In genomic region chrX:49072712-49073095, GRCh38 we compare ENCODE assay signal across 6 cellular contexts. TPM values are rescaled to one million over a fixed set of nuclear protein-coding genes. Genes with fewer than 3 reads are reported as not detected.
DNase-seq lines count a peak whose midpoint lies in the region; TF ChIP-seq lines count a peak whose summit lies in the region.

No MANE protein-coding gene starts in this region.

- H3K4me1 Mint-ChIP-seq in activated CD4-positive, alpha-beta T cell treated with anti-CD3 and anti-CD28 coated beads, Interleukin-2, amount 10 ng/mL, durations not matched to agents 24 days and 14 days: peaks cover 12% of the 10 kb centered on the region

- H3K27ac ChIP-seq in stomach smooth muscle (ENCODE audit: low read length): no peak overlapping the region

- peak overlapping the region; percentile 78 for H3K27ac Mint-ChIP-seq in activated CD4-positive, alpha-beta T cell treated with anti-CD3 and anti-CD28 coated beads, Interleukin-2, amount 10 ng/mL, durations not matched to agents 24 days and 14 days

- H3K36me3 Mint-ChIP-seq in activated CD4-positive, alpha-beta T cell treated with anti-CD3 and anti-CD28 coated beads, Interleukin-2, amount 10 ng/mL, durations not matched to agents 24 days and 14 days (ENCODE audit: low read depth): peaks cover 27% of the 10 kb centered on the region

- no peak overlapping the region for H3K9ac ChIP-seq in stomach smooth muscle (ENCODE audit: low read length in 2 of 2)

- H3K4me3 Mint-ChIP-seq in activated CD4-positive, alpha-beta T cell treated with anti-CD3 and anti-CD28 coated beads, Interleukin-2, amount 10 ng/mL, durations not matched to agents 24 days and 14 days: peak overlapping the region; percentile 84

- H3K36me3 ChIP-seq in stomach smooth muscle (ENCODE audit: control insufficient read depth in 2 of 2, insufficient read depth in 2 of 2, low read length in 2 of 2): peaks cover 3 to 4% of the 10 kb centered on the region in 2 donors

- no peak for DNase-seq in activated CD4-positive, alpha-beta T cell treated with anti-CD3 and anti-CD28 coated beads, Interleukin-2, amount 10 ng/mL, durations not matched to agents 24 days and 14 days
- no peak for DNase-seq in activated CD4-positive, alpha-beta T cell treated with anti-CD3 and anti-CD28 coated beads, Interleukin-2, amount 50 U/mL, for 4 hours
- DNase-seq in epithelial cell of esophagus (ENCODE audit: low read depth) (no peak), RKO (ENCODE audit: low spot score) (no peak), globus pallidus (ENCODE audit: low spot score) (no peak)

- H3K9me3 Mint-ChIP-seq in activated CD4-positive, alpha-beta T cell treated with anti-CD3 and anti-CD28 coated beads, Interleukin-2, amount 10 ng/mL, durations not matched to agents 24 days and 14 days: no peaks in the 10 kb centered on the region

- H3K9me3 ChIP-seq in stomach smooth muscle (ENCODE audit: control insufficient read depth in 2 of 2, low read length in 2 of 2): no peaks in the 10 kb centered on the region

- intact Hi-C loops in activated CD4-positive, alpha-beta T cell treated with anti-CD3 and anti-CD28 coated beads, Interleukin-2, amount 10 ng/mL, durations not matched to agents 24 days and 14 days (cut with micrococcal nuclease): no loop called here

- no peak for TF ChIP-seq CTCF in epithelial cell of esophagus (IDR thresholded peaks at IDR 0.05; ENCODE audit: insufficient read depth, low read depth, low read length, missing control alignments)

- H3K4me1 ChIP-seq in stomach smooth muscle (ENCODE audit: control insufficient read depth, insufficient read depth, low read length): peaks cover 20% of the 10 kb centered on the region

- H3K4me3 ChIP-seq in epithelial cell of esophagus (ENCODE audit: low read length) (peak overlapping the region; percentile 65), stomach smooth muscle (ENCODE audit: low read length in 2 of 2) (peak overlapping the region; percentile 66 to 78)

- H3K27me3 Mint-ChIP-seq in activated CD4-positive, alpha-beta T cell treated with anti-CD3 and anti-CD28 coated beads, Interleukin-2, amount 10 ng/mL, durations not matched to agents 24 days and 14 days: no peaks in the 10 kb centered on the region

- peaks cover 0 to 8% of the 10 kb centered on the region in 2 donors for H3K27me3 ChIP-seq in stomach smooth muscle (ENCODE audit: control insufficient read depth in 1 of 2, insufficient read depth in 2 of 2, low read length in 2 of 2)

RNA-seq across cellular contexts. Expression of gene PRAF2, which starts 1.1 kb away (rescaled TPM):
- 12.5 and 15.9 TPM in 2 replicates for total RNA-seq in activated CD4-positive, alpha-beta T cell treated with anti-CD3 and anti-CD28 coated beads, Interleukin-2, amount 10 ng/mL, durations not matched to agents 24 days and 14 days

RNA-seq across cellular contexts. Expression of gene WDR45, which starts 7.0 kb away (rescaled TPM):
- 38.7 and 40.8 TPM in 2 replicates for total RNA-seq in activated CD4-positive, alpha-beta T cell treated with anti-CD3 and anti-CD28 coated beads, Interleukin-2, amount 10 ng/mL, durations not matched to agents 24 days and 14 days

RNA-seq across cellular contexts. Expression of gene CCDC120, which starts 13.9 kb away (rescaled TPM):
- total RNA-seq in activated CD4-positive, alpha-beta T cell treated with anti-CD3 and anti-CD28 coated beads, Interleukin-2, amount 10 ng/mL, durations not matched to agents 24 days and 14 days: 4.4 and 4.5 TPM in 2 replicates

RNA-seq across cellular contexts. Expression of gene TFE3, which starts 29.5 kb away (rescaled TPM):
- 28.8 and 30.8 TPM in 2 replicates for total RNA-seq in activated CD4-positive, alpha-beta T cell treated with anti-CD3 and anti-CD28 coated beads, Interleukin-2, amount 10 ng/mL, durations not matched to agents 24 days and 14 days

RNA-seq across cellular contexts. Expression of gene GPKOW, which starts 50.8 kb away (rescaled TPM):
- 24.7 TPM in 2 replicates for total RNA-seq in activated CD4-positive, alpha-beta T cell treated with anti-CD3 and anti-CD28 coated beads, Interleukin-2, amount 10 ng/mL, durations not matched to agents 24 days and 14 days
